8 cellular contexts compared by ENCODE assay signal in the genomic region with DNA sequence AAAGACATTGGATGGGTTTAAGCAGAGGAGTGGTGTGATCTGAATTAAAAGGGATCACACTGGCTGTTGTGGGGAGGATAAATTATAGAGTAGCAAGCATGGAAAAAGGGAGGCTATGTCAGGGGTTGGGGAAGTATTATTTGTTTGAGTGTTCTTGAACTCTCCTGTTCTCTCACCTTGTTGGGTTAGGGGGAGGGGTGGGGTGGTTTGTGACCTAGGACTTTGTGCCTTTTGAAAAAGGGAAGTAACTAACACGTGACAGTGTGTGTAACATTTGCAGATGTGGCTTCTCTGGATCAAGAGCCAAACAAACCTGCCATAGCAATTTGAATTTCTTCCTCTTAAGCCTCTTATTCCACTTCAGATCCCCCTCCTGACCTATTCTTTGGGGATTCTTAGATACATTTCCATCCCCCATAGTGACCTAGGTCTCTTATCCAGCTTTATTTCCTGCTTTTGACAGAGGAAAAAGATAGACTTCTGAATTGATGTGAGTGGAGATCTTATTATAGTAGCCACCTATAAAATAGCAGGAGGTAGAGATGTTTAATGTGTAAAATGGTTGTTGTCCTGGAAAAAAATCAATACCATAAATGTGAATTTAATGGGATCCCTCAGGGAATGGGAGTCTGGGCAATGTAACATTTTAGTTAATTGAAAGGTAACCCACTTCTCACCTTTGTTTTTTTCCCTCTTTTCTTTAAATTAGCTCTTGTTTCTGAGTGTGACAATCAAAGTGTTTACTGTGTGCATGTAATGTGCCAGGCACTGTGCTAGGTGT.
DNase-seq lines count a peak whose midpoint lies in the region; ATAC-seq and TF ChIP-seq lines count a peak whose summit lies in the region.

No MANE protein-coding gene starts in this region.

- no peaks in the 10 kb centered on the region for H3K9me3 ChIP-seq in mucosa of descending colon

- no peak overlapping the region for H3K4me3 ChIP-seq in mucosa of descending colon

- ATAC-seq in HG02852 (IDR thresholded peaks at IDR 0.05; ENCODE audit: unreplicated experiment) = peak; percentile 77
- peak; percentile 76 for ATAC-seq in mucosa of descending colon
- no peak for ATAC-seq in HG02884 (IDR thresholded peaks at IDR 0.05; ENCODE audit: unreplicated experiment)

- H3K4me1 ChIP-seq in mucosa of descending colon (ENCODE audit: low read depth) = no peaks in the 10 kb centered on the region

- no peak overlapping the region for H3K27ac ChIP-seq in substantia nigra (ENCODE audit: low read depth, low read length, poor library complexity, severe bottlenecking)

- peak; percentile 3 to 63 (median 19) for DNase-seq in NCI-H1417 (lab: John Stamatoyannopoulos, UW)
- DNase-seq in NCI-H1417 treated with DMSO at 0.1 percent for 48 hours (lab: John Stamatoyannopoulos, UW) = no peak
- peak; percentile 56 for DNase-seq in NCI-H2227 treated with DMSO at 0.1 percent for 48 hours (lab: John Stamatoyannopoulos, UW)
- peak in 2 of 3 donors; percentile 25 to 53 for DNase-seq in mucosa of descending colon
- DNase-seq in NCI-H2196 (lab: John Stamatoyannopoulos, UW; ENCODE audit: unreplicated experiment) = no peak
- DNase-seq in substantia nigra (lab: John Stamatoyannopoulos, UW) = no peak

- H3K36me3 ChIP-seq in mucosa of descending colon (ENCODE audit: low read depth) = no peaks in the 10 kb centered on the region

- intact Hi-C loops in mucosa of descending colon (cut with DNase I, micrococcal nuclease) = no loop called here

- TF ChIP-seq CTCF in mucosa of descending colon (IDR thresholded peaks at IDR 0.05) = no peak

Comparison
In these comparisons a context has a peak if more than half of its experiments do, and no peak if none do; other contexts are left out.
1. DNase-seq: peak in NCI-H1417 (3 of 3), NCI-H2227 treated with DMSO at 0.1 percent for 48 hours (single experiment) and mucosa of descending colon (2 of 3); none in NCI-H1417 treated with DMSO at 0.1 percent for 48 hours (single experiment), NCI-H2196 (single experiment) and substantia nigra (0 of 49).